26 cellular contexts compared by ENCODE assay signal in the genomic region with DNA sequence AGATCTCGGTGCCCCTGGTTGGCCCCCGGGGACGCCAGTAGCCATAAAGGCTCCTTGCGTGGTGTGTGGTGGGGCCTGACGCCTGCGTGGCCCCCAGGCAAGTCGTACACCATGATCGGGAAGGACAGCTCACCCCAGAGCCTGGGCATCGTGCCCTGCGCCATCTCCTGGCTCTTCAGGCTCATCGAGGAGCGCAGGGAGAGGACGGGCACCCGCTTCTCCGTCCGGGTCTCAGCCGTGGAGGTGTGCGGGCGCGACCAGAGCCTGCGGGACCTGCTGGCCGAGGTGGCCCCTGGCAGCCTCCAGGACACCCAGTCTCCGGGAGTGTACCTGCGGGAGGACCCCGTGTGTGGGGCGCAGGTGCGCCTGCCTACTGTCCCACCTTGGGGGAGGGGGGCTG. TPM values are rescaled to one million over a fixed set of nuclear protein-coding genes. Genes with fewer than 3 reads are reported as not detected.
"Had no signal": no experiment of that assay in that cellular context is flagged by ENCODE, and none has a peak within 500 bp of the region (broad histone marks: within the 10 kb centered on the region; RNA-seq: fewer than 3 reads in every experiment).

No MANE protein-coding gene starts in this region.

- FAIRE-seq: colon, islet of Langerhans, keratinocyte had no signal

- H3K27me3 ChIP-seq: heart right ventricle, left lung had no signal

- H3K27ac Mint-ChIP-seq: mesothelial cell of epicardium had no signal

- H3K4me1 ChIP-seq: gastrocnemius medialis, left lung had no signal

- H3K9me3 ChIP-seq: esophagus squamous epithelium, gastrocnemius medialis, heart right ventricle, left lung, lower lobe of right lung, mucosa of descending colon had no signal

- H3K4me3 ChIP-seq: coronary artery, dorsolateral prefrontal cortex, esophagus squamous epithelium, gastrocnemius medialis, heart right ventricle, left lung, lower lobe of right lung, mucosa of descending colon had no signal

- H3K4me3 Mint-ChIP-seq: mesothelial cell of epicardium had no signal

- H3K9me3 Mint-ChIP-seq: mesothelial cell of epicardium had no signal

- DNase-seq: dermis blood vessel endothelial cell; dorsolateral prefrontal cortex; effector CD4-positive, alpha-beta T cell; effector memory CD4-positive, alpha-beta T cell; erythroblast; esophagus squamous epithelium; foreskin fibroblast; foreskin melanocyte; gastrocnemius medialis; glutamatergic neuron; head of caudate nucleus; heart right ventricle; hippocampal formation; left cardiac atrium; left lung; left ventricle myocardium superior; lower lobe of right lung; mesenchymal stem cell; mucosa of descending colon had no signal

- H3K36me3 ChIP-seq: gastrocnemius medialis, lower lobe of right lung had no signal

- H3K36me3 Mint-ChIP-seq: mesothelial cell of epicardium had no signal

- H3K27ac ChIP-seq: coronary artery, dorsolateral prefrontal cortex, epithelial cell of prostate, esophagus squamous epithelium, gastrocnemius medialis, heart right ventricle, left lung, lower lobe of right lung had no signal

RNA-seq across cellular contexts. Expression of a gene that starts 34.5 kb away (rescaled TPM):
- total RNA-seq: myocyte had no signal
